Comparison of ENCODE assay signal across 26 cellular contexts in genomic region chr12:3283137-3283680, GRCh38.
"Had no signal": no experiment of that assay in that cellular context is flagged by ENCODE, and none has a peak within 500 bp of the region (broad histone marks: within the 10 kb centered on the region; RNA-seq: fewer than 3 reads in every experiment).

No MANE protein-coding gene starts in this region.

- H3K36me3 Mint-ChIP-seq: activated naive CD8-positive, alpha-beta T cell had no signal

- H3K27ac Mint-ChIP-seq: activated CD8-positive, alpha-beta T cell treated with anti-CD3 and anti-CD28 coated beads for 36 hours; activated naive CD8-positive, alpha-beta T cell; activated T-helper 17 cell treated with anti-CD3 and anti-CD28 coated beads, Interleukin-2, amount 50 U/mL, for 72 hours; effector memory CD8-positive, alpha-beta T cell had no signal

- H3K9me3 Mint-ChIP-seq: activated CD8-positive, alpha-beta T cell treated with anti-CD3 and anti-CD28 coated beads for 36 hours; activated T-cell treated with anti-CD3 and anti-CD28 coated beads, Interleukin-2, amount 50 U/mL, for 4 hours; activated T-helper 17 cell treated with anti-CD3 and anti-CD28 coated beads, Interleukin-2, amount 50 U/mL, for 72 hours; effector memory CD8-positive, alpha-beta T cell had no signal

- H3K9me3 ChIP-seq: adrenal gland, body of pancreas had no signal

- H3K4me3 ChIP-seq: adrenal gland, body of pancreas had no signal

- H3K4me1 Mint-ChIP-seq: activated T-helper 17 cell treated with anti-CD3 and anti-CD28 coated beads, Interleukin-2, amount 50 U/mL, for 72 hours had no signal

- DNase-seq: activated CD4-positive, alpha-beta T cell treated with anti-CD3 and anti-CD28 coated beads for 48 hours; activated CD4-positive, alpha-beta T cell treated with anti-CD3 and anti-CD28 coated beads, Interleukin-2, amount 50 U/mL, for 1 hour; activated CD4-positive, alpha-beta T cell treated with anti-CD3 and anti-CD28 coated beads, Interleukin-2, amount 50 U/mL, for 48 hours; activated CD8-positive, alpha-beta memory T cell treated with anti-CD3 and anti-CD28 coated beads for 24 hours; activated CD8-positive, alpha-beta T cell treated with anti-CD3 and anti-CD28 coated beads for 36 hours; activated effector memory CD4-positive, alpha-beta T cell treated with Interleukin-2 at 50 U/mL for 16 hours; activated gamma-delta T cell treated with Interleukin-2 at 50 U/mL for 16 hours; activated naive CD4-positive, alpha-beta T cell treated with anti-CD3 and anti-CD28 coated beads, Interleukin-2, amount 50 U/mL, for 16 hours; activated naive CD4-positive, alpha-beta T cell treated with Interleukin-2 at 50 U/mL for 16 hours; activated T-cell treated with anti-CD3 and anti-CD28 coated beads, Interleukin-2, amount 50 U/mL, for 4 hours; adrenal gland; amygdala; aorta; body of pancreas; caudate nucleus; cortex of kidney; dermis blood vessel endothelial cell; effector CD4-positive, alpha-beta T cell; effector memory CD8-positive, alpha-beta T cell; foreskin fibroblast; head of caudate nucleus; T-helper 2 cell had no signal

- H3K27ac ChIP-seq: adrenal gland, body of pancreas had no signal

- H3K27me3 ChIP-seq: adrenal gland, body of pancreas had no signal

- H3K4me3 Mint-ChIP-seq: activated CD8-positive, alpha-beta T cell treated with anti-CD3 and anti-CD28 coated beads for 36 hours; activated naive CD8-positive, alpha-beta T cell; activated T-cell treated with anti-CD3 and anti-CD28 coated beads, Interleukin-2, amount 50 U/mL, for 4 hours; activated T-helper 17 cell treated with anti-CD3 and anti-CD28 coated beads, Interleukin-2, amount 50 U/mL, for 72 hours; effector memory CD8-positive, alpha-beta T cell had no signal

- ATAC-seq: activated CD4-positive, CD25-positive, alpha-beta regulatory T cell treated with anti-CD3 and anti-CD28 coated beads, Interleukin-2, amount 50 U/mL, for 24 hours; activated CD8-positive, alpha-beta T cell treated with anti-CD3 and anti-CD28 coated beads for 36 hours; activated T-cell treated with anti-CD3 and anti-CD28 coated beads, Interleukin-2, amount 50 U/mL, for 4 hours; activated T-helper 17 cell treated with anti-CD3 and anti-CD28 coated beads, Interleukin-2, amount 50 U/mL, for 72 hours; body of pancreas; effector memory CD8-positive, alpha-beta T cell; esophagus mucosa had no signal

- H3K4me1 ChIP-seq: adrenal gland, body of pancreas had no signal

- H3K27me3 Mint-ChIP-seq: activated naive CD8-positive, alpha-beta T cell had no signal
